Comparison of ENCODE assay signal across 16 cellular contexts in genomic region chr1:85365851-85366250, GRCh38.
A peak's percentile ranks its signal among the peaks of the same experiment; 100 is the strongest.
DNase-seq lines count a peak whose midpoint lies in the region; FAIRE-seq and TF ChIP-seq lines count a peak whose summit lies in the region.
"Had no signal": no experiment of that assay in that cellular context is flagged by ENCODE, and none has a peak within 500 bp of the region (broad histone marks: within the 10 kb centered on the region; RNA-seq: fewer than 3 reads in every experiment).

No MANE protein-coding gene starts in this region.

- peaks cover 2% of the 10 kb centered on the region for H3K4me1 Mint-ChIP-seq in neural progenitor cell
- H3K4me1 Mint-ChIP-seq: H9 had no signal

- dilution Hi-C loops in endothelial cell of umbilical vein (cut with MboI; ENCODE audit: extremely low pct_ligation_motif_present, low sequenced_read_pairs) = no loop called here

- no TSS peak for BruUV-seq in endothelial cell of umbilical vein (replicated peaks; lab: Mats Ljungman, UMichigan)

- H2AFZ ChIP-seq in endothelial cell of umbilical vein (ENCODE audit: low read depth, low read length) = no peak overlapping the region
- H2AFZ ChIP-seq in neural progenitor cell (replicated peaks) = no peak overlapping the region
- H2AFZ ChIP-seq: PC-9 had no signal

- H3K4me1 ChIP-seq in SJCRH30 (peaks cover 14% of the 10 kb centered on the region), endothelial cell of umbilical vein (ENCODE audit: control insufficient read depth, extremely low read depth, insufficient read depth, low read length) (peaks cover 29% of the 10 kb centered on the region), skeletal muscle satellite cell (ENCODE audit: control insufficient read depth, insufficient read depth, low read length) (peaks cover 51% of the 10 kb centered on the region), neural progenitor cell (no peaks in the 10 kb centered on the region)
- H3K4me1 ChIP-seq: Caco-2 had no signal

- TF ChIP-seq CTCF in endothelial cell of umbilical vein (IDR thresholded peaks at IDR 0.05; ENCODE audit: extremely low read depth in 1 of 2, insufficient read depth in 1 of 2, low read depth in 1 of 2, low read length in 2 of 2) (no peak), neural progenitor cell (IDR thresholded peaks at IDR 0.05) (no peak)

- H3K9me1 ChIP-seq in endothelial cell of umbilical vein (replicated peaks; ENCODE audit: control insufficient read depth, extremely low read depth, insufficient read depth, low read length) = no peaks in the 10 kb centered on the region

- intact Hi-C loops in endothelial cell of umbilical vein (cut with micrococcal nuclease) = no loop called here

- H3K36me3 Mint-ChIP-seq in neural progenitor cell = peaks cover 2% of the 10 kb centered on the region

- H3K4me2 ChIP-seq in endothelial cell of umbilical vein (ENCODE audit: insufficient read depth, low read length) = peak overlapping the region; percentile 54
- no peak overlapping the region for H3K4me2 ChIP-seq in skeletal muscle satellite cell (ENCODE audit: low read length)
- H3K4me2 ChIP-seq in neural progenitor cell = no peak overlapping the region
- H3K4me2 ChIP-seq: PC-9 had no signal

- H3F3A ChIP-seq in neural progenitor cell (ENCODE audit: low read depth) = no peaks in the 10 kb centered on the region

- CTCF ChIA-PET in endothelial cell of umbilical vein (lab: Charles Lee) = interaction anchor here (1.0 to 1.1 kb wide), 2 partner anchors 9 to 38 kb away, joined by 3 to 4 read pairs; no protein-coding TSS in a partner anchor

- H3K4me3 Mint-ChIP-seq in neural progenitor cell = no peak overlapping the region
- H3K4me3 Mint-ChIP-seq: H9 had no signal

- no peak overlapping the region for H3K27ac Mint-ChIP-seq in neural progenitor cell
- H3K27ac Mint-ChIP-seq: H9 had no signal

- POLR2A ChIA-PET in endothelial cell of umbilical vein (lab: Charles Lee) = no interaction called here

- H3K9ac ChIP-seq in endothelial cell of umbilical vein (replicated peaks; ENCODE audit: extremely low read depth, insufficient read depth, low read length) (peak overlapping the region; percentile 37), skeletal muscle satellite cell (ENCODE audit: low read depth, low read length) (peak overlapping the region; percentile 9), neural progenitor cell (no peak overlapping the region)

- H3K36me3 ChIP-seq in SJCRH30 = no peaks in the 10 kb centered on the region
- H3K36me3 ChIP-seq in endothelial cell of umbilical vein (ENCODE audit: control insufficient read depth in 2 of 2, extremely low read depth in 1 of 2, insufficient read depth in 2 of 2, low read length in 2 of 2) = peaks cover 0 to 3% of the 10 kb centered on the region in 2 experiments
- H3K36me3 ChIP-seq in skeletal muscle satellite cell (ENCODE audit: insufficient read depth, low read length) = peaks cover 8% of the 10 kb centered on the region
- no peaks in the 10 kb centered on the region for H3K36me3 ChIP-seq in neural progenitor cell

- peak; percentile 58 for FAIRE-seq in GM18507 (lab: Jason Lieb, UNC)
- FAIRE-seq in endothelial cell of umbilical vein (lab: Jason Lieb, UNC) = no peak
- FAIRE-seq: HTR-8/SVneo had no signal

- H3K9me3 ChIP-seq in SJCRH30 (replicated peaks) = no peaks in the 10 kb centered on the region
- no peaks in the 10 kb centered on the region for H3K9me3 ChIP-seq in endothelial cell of umbilical vein (replicated peaks; ENCODE audit: control insufficient read depth, insufficient read depth, low read length)
- no peaks in the 10 kb centered on the region for H3K9me3 ChIP-seq in skeletal muscle satellite cell (replicated peaks; ENCODE audit: low read length)
- H3K9me3 ChIP-seq in neural progenitor cell (ENCODE audit: low read depth) = no peaks in the 10 kb centered on the region
- H3K9me3 ChIP-seq: Caco-2 had no signal

- H3K4me3 ChIP-seq in SJCRH30 = no peak overlapping the region
- no peak overlapping the region for H3K4me3 ChIP-seq in endothelial cell of umbilical vein (replicated peaks in 1 of 3; ENCODE audit: insufficient read depth in 1 of 3, low read depth in 1 of 3, low read length in 3 of 3)
- no peak overlapping the region for H3K4me3 ChIP-seq in skeletal muscle satellite cell (ENCODE audit: low read length)
- H3K4me3 ChIP-seq in neural progenitor cell = no peak overlapping the region
- H3K4me3 ChIP-seq: PC-9 had no signal

- H3K27me3 ChIP-seq in SJCRH30 (no peaks in the 10 kb centered on the region), endothelial cell of umbilical vein (ENCODE audit: control insufficient read depth in 2 of 2, insufficient read depth in 2 of 2, low read length in 2 of 2) (no peaks in the 10 kb centered on the region), skeletal muscle satellite cell (ENCODE audit: control insufficient read depth, insufficient read depth, low read length) (no peaks in the 10 kb centered on the region), neural progenitor cell (no peaks in the 10 kb centered on the region)

- DNase-seq in GM18507 (ENCODE audit: extremely low spot score, insufficient read length, low read depth) (no peak), SJCRH30 (no peak), endothelial cell of umbilical vein (ENCODE audit: low read depth, low spot score) (no peak), D341Med (ENCODE audit: low spot score) (no peak), neural progenitor cell (ENCODE audit: low spot score) (no peak), NCI-H187 (lab: John Stamatoyannopoulos, UW) (no peak)
- DNase-seq: Caco-2, DMS53, H9, NCI-H2029 treated with DMSO at 0.1 percent for 48 hours, NCI-H510A, NCI-H774, PC-9 had no signal

- H3K9me3 Mint-ChIP-seq in neural progenitor cell = no peaks in the 10 kb centered on the region
- H3K9me3 Mint-ChIP-seq: H9 had no signal

- H3K79me2 ChIP-seq in endothelial cell of umbilical vein (ENCODE audit: control insufficient read depth, insufficient read depth, low read length) (peaks cover 52% of the 10 kb centered on the region), neural progenitor cell (ENCODE audit: low read depth) (no peaks in the 10 kb centered on the region)

- H3K27ac ChIP-seq in SJCRH30 (peak overlapping the region; percentile 51), endothelial cell of umbilical vein (ENCODE audit: insufficient read depth, low read depth, low read length) (peak overlapping the region; percentile 76), neural progenitor cell (no peak overlapping the region)
- H3K27ac ChIP-seq: HL-60, PC-9 had no signal

- H4K20me1 ChIP-seq in endothelial cell of umbilical vein (replicated peaks; ENCODE audit: control insufficient read depth, extremely low read depth, insufficient read depth, low read length) (no peaks in the 10 kb centered on the region), neural progenitor cell (ENCODE audit: low read depth) (no peaks in the 10 kb centered on the region)

- H3K27me3 Mint-ChIP-seq in neural progenitor cell (ENCODE audit: insufficient read depth, low read depth) = no peaks in the 10 kb centered on the region

- TF ChIP-seq POLR2A in endothelial cell of umbilical vein (IDR thresholded peaks at IDR 0.05; ENCODE audit: low read depth, low read length) = no peak

TF ChIP-seq in endothelial cell of umbilical vein, 7 proteins besides CTCF, POLR2A, EP300 and RAD21:
- TF ChIP-seq FOS (IDR thresholded peaks at IDR 0.05; ENCODE audit: borderline replicate concordance, insufficient read depth, low read length) (no peak), EZH2 (IDR thresholded peaks at IDR 0.05; ENCODE audit: borderline replicate concordance, low read depth, low read length, severe bottlenecking) (no peak), JUN (IDR thresholded peaks at IDR 0.05; ENCODE audit: borderline replicate concordance, insufficient read depth, insufficient read length, low read depth) (no peak), GATA2 (IDR thresholded peaks at IDR 0.05; ENCODE audit: insufficient read depth, insufficient read length, low read depth, low read length) (no peak)
